Comparison of ENCODE assay signal across 8 cellular contexts in the genomic region with DNA sequence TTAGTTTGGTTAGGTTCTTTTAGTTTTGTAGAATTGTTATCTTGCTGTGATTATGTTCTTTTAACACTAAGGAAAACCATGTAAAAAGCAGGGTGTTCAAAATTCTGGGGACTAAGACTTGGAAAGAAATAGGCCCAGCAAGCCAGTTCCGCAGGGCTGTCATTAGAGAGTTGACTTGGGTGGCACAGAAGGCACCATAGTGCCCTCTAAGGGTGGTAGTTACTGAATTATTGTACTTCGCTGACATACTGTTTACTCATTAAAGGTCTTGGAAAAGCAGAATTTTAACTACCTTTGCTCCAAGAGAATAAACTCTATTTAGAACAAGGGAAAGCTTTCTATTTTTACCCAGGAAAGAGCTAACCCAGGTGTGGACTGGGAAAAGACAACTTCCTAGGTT.
DNase-seq lines count a peak whose midpoint lies in the region; ATAC-seq and TF ChIP-seq lines count a peak whose summit lies in the region.

No MANE protein-coding gene starts in this region.

- TF ChIP-seq CTCF in activated B cell treated with CpG ODN at 0.5 μM for 24 hours (IDR thresholded peaks at IDR 0.05) (no peak), WERI-Rb-1 (IDR thresholded peaks at IDR 0.05; ENCODE audit: low read depth, low read length) (no peak), CD14-positive monocyte (IDR thresholded peaks at IDR 0.05) (no peak)

- H3K36me3 ChIP-seq in WERI-Rb-1 = no peaks in the 10 kb centered on the region

- H3K27me3 ChIP-seq in WERI-Rb-1 (ENCODE audit: insufficient read depth, low read depth, severe bottlenecking) = no peaks in the 10 kb centered on the region

- H3K27ac ChIP-seq in WERI-Rb-1 = no peak overlapping the region

- no peaks in the 10 kb centered on the region for H3K9me3 ChIP-seq in WERI-Rb-1 (ENCODE audit: severe bottlenecking)

- DNase-seq in NCI-H2029 treated with DMSO at 0.1 percent for 48 hours (lab: John Stamatoyannopoulos, UW) (peak; percentile 5), NCI-H2029 (lab: John Stamatoyannopoulos, UW) (no peak), activated B cell treated with CpG ODN at 0.5 μM for 24 hours (no peak), inferior parietal cortex (ENCODE audit: extremely low spot score) (peak; percentile 63), WERI-Rb-1 (no peak), CD14-positive monocyte (ENCODE audit: low spot score) (no peak)

- ATAC-seq in HG02885 (IDR thresholded peaks at IDR 0.05; ENCODE audit: poor library complexity, unreplicated experiment) (peak; percentile 71), activated B cell treated with CpG ODN at 0.5 μM for 24 hours (ENCODE audit: low read depth) (peak; percentile 75), HG02973 (IDR thresholded peaks at IDR 0.05; ENCODE audit: unreplicated experiment) (no peak)

- no peaks in the 10 kb centered on the region for H3K36me3 Mint-ChIP-seq in activated B cell treated with CpG ODN at 0.5 μM for 24 hours (ENCODE audit: low read depth)
- H3K36me3 Mint-ChIP-seq in CD14-positive monocyte = no peaks in the 10 kb centered on the region

- H3K4me3 Mint-ChIP-seq in activated B cell treated with CpG ODN at 0.5 μM for 24 hours (no peak overlapping the region), CD14-positive monocyte (no peak overlapping the region)

- H3K27ac Mint-ChIP-seq in activated B cell treated with CpG ODN at 0.5 μM for 24 hours (no peak overlapping the region), CD14-positive monocyte (peak overlapping the region in 2 of 7 donors; percentile 19 to 60)

- CTCF ChIA-PET in activated B cell treated with CpG ODN at 0.5 μM for 24 hours (lab: Charles Lee) = interaction anchor here (0.8 to 14.7 kb wide), 3 partner anchors 83 to 210 kb away, joined by 3 to 275 read pairs (median 5); no protein-coding TSS in a partner anchor

- H3K9me3 Mint-ChIP-seq in activated B cell treated with CpG ODN at 0.5 μM for 24 hours (no peaks in the 10 kb centered on the region), CD14-positive monocyte (no peaks in the 10 kb centered on the region)

- H3K4me1 Mint-ChIP-seq in activated B cell treated with CpG ODN at 0.5 μM for 24 hours = peaks cover 31% of the 10 kb centered on the region
- H3K4me1 Mint-ChIP-seq in CD14-positive monocyte = peaks cover 19% of the 10 kb centered on the region

- intact Hi-C loops in activated B cell treated with CpG ODN at 0.5 μM for 24 hours (cut with micrococcal nuclease) = loop anchor here (1.0 to 5.0 kb wide), 5 partner anchors 177 to 1533 kb away; no protein-coding TSS in a partner anchor
- intact Hi-C loops in CD14-positive monocyte (cut with micrococcal nuclease) = loop anchor here in 1 of 2 donors (10.0 kb wide), 1 partner anchor 211 kb away; no protein-coding TSS in a partner anchor

- H3K27me3 Mint-ChIP-seq in activated B cell treated with CpG ODN at 0.5 μM for 24 hours (no peaks in the 10 kb centered on the region), CD14-positive monocyte (ENCODE audit: low read depth in 3 of 3) (no peaks in the 10 kb centered on the region)

- POLR2A ChIA-PET in activated B cell treated with CpG ODN at 0.5 μM for 24 hours (lab: Charles Lee) = no interaction called here

- H3K4me3 ChIP-seq in WERI-Rb-1 (ENCODE audit: low read depth, low read length) = no peak overlapping the region

Comparison
In these comparisons a context has a peak if more than half of its experiments do, and no peak if none do; other contexts are left out.
1. DNase-seq: peak in NCI-H2029 treated with DMSO at 0.1 percent for 48 hours (single experiment) and inferior parietal cortex (single experiment); none in NCI-H2029 (single experiment), activated B cell treated with CpG ODN at 0.5 μM for 24 hours (single experiment), WERI-Rb-1 (single experiment) and CD14-positive monocyte (single experiment).